ENCODE assay signal across 1 cellular context in genomic region chr14:89956294-89957009, GRCh38.
A peak's percentile ranks its signal among the peaks of the same experiment; 100 is the strongest.
TF ChIP-seq lines count a peak whose summit lies in the region.

No MANE protein-coding gene starts in this region.

TF ChIP-seq in HepG2, 621 proteins besides CTCF, POLR2A, EP300 and RAD21 (continued from another document):
- TF ChIP-seq NONO (IDR thresholded peaks at IDR 0.05) (no peak), NONO (CRISPR knock-in tag; conservative IDR thresholded peaks at IDR 0.05) (no peak), PRDM10 (CRISPR knock-in tag; IDR thresholded peaks at IDR 0.05; ENCODE audit: low read depth) (no peak), FOSL1 (CRISPR knock-in tag; IDR thresholded peaks at IDR 0.05; ENCODE audit: borderline replicate concordance) (no peak), ZFP82 (CRISPR knock-in tag; IDR thresholded peaks at IDR 0.05; ENCODE audit: borderline replicate concordance) (0 out of 2 replicates have a peak, but pooled peaks have one; percentile 6), MTA3 (CRISPR knock-in tag; IDR thresholded peaks at IDR 0.05) (no peak), NAIF1 (CRISPR knock-in tag; IDR thresholded peaks at IDR 0.05; ENCODE audit: borderline replicate concordance) (0 out of 2 replicates have a peak, but pooled peaks have one; percentile 11), JUND (CRISPR knock-in tag; IDR thresholded peaks at IDR 0.05) (0 out of 2 replicates have a peak, but pooled peaks have one; percentile 20), SIN3B (IDR thresholded peaks at IDR 0.05; ENCODE audit: low read length) (no peak), ZKSCAN5 (CRISPR knock-in tag; IDR thresholded peaks at IDR 0.05) (0 out of 2 replicates have a peak, but pooled peaks have one; percentile 33), TBL1XR1 (IDR thresholded peaks at IDR 0.05; ENCODE audit: borderline replicate concordance, low read length, partially characterized antibody) (no peak), MEIS1 (CRISPR knock-in tag; IDR thresholded peaks at IDR 0.05; ENCODE audit: borderline replicate concordance) (no peak; the same call in 1 of the 2 replicates), HNRNPUL1 (IDR thresholded peaks at IDR 0.05; ENCODE audit: low read depth, low read length) (no peak), ZNF292 (CRISPR knock-in tag; IDR thresholded peaks at IDR 0.05; ENCODE audit: borderline replicate concordance, low read depth) (peak; percentile 33; the same call in 1 of the 2 replicates), ZNF430 (CRISPR knock-in tag; IDR thresholded peaks at IDR 0.05) (0 out of 2 replicates have a peak, but pooled peaks have one; percentile 27), EHMT2 (IDR thresholded peaks at IDR 0.05; ENCODE audit: borderline replicate concordance, low read depth, low read length) (no peak), MAX (IDR thresholded peaks at IDR 0.05) (no peak; the same call in 1 of the 2 replicates), CEBPG (CRISPR knock-in tag; IDR thresholded peaks at IDR 0.05) (peak; percentile 64)
